7 cellular contexts compared by ENCODE assay signal in genomic region chr12:82603647-82604046, GRCh38.
A peak's percentile ranks its signal among the peaks of the same experiment; 100 is the strongest.
DNase-seq lines count a peak whose midpoint lies in the region; ATAC-seq and FAIRE-seq lines count a peak whose summit lies in the region.
"Not testable (repeated sequence)": the region's sequence is repeated elsewhere in the genome, so short reads cannot be mapped to it uniquely, and the experiment has no call there.

No MANE protein-coding gene starts in this region.

- FAIRE-seq in GM18507 (lab: Jason Lieb, UNC) = peak; percentile 77

- ATAC-seq in GM19025 (IDR thresholded peaks at IDR 0.05; ENCODE audit: low read depth, unreplicated experiment) = peak; percentile 62
- peak; percentile 61 for ATAC-seq in GM21423 (IDR thresholded peaks at IDR 0.05; ENCODE audit: unreplicated experiment)
- ATAC-seq in HG02571 (IDR thresholded peaks at IDR 0.05; ENCODE audit: unreplicated experiment) = peak; percentile 58
- ATAC-seq in HG02938 (IDR thresholded peaks at IDR 0.05; ENCODE audit: unreplicated experiment) = peak; percentile 61
- peak; percentile 39 for ATAC-seq in HG03342 (IDR thresholded peaks at IDR 0.05; ENCODE audit: unreplicated experiment)

- DNase-seq in GM18507 (ENCODE audit: extremely low spot score, insufficient read length, low read depth) = not testable (repeated sequence)
- DNase-seq in NCI-H2171 treated with DMSO at 0.1 percent for 48 hours (lab: John Stamatoyannopoulos, UW) = peak; percentile 10
